2 cellular contexts compared by ENCODE assay signal in genomic region chr3:119160815-119161214, GRCh38.
TF ChIP-seq lines count a peak whose summit lies in the region.

No MANE protein-coding gene starts in this region.

TF ChIP-seq in A549, 52 proteins besides CTCF, POLR2A, EP300 and RAD21:
- TF ChIP-seq ZNF302 (CRISPR knock-in tag; IDR thresholded peaks at IDR 0.05), result no peak
- no peak for TF ChIP-seq KDM1A (IDR thresholded peaks at IDR 0.05; ENCODE audit: low read depth)
- TF ChIP-seq MYC (IDR thresholded peaks at IDR 0.05; ENCODE audit: borderline replicate concordance, low read length), result no peak
- TF ChIP-seq MAZ (IDR thresholded peaks at IDR 0.05; ENCODE audit: borderline replicate concordance, low read depth, low read length), result no peak
- no peak for TF ChIP-seq NPAS2 (CRISPR knock-in tag; IDR thresholded peaks at IDR 0.05; ENCODE audit: borderline replicate concordance)
- no peak for TF ChIP-seq ZSCAN20 (CRISPR knock-in tag; IDR thresholded peaks at IDR 0.05)
- TF ChIP-seq REST (IDR thresholded peaks at IDR 0.05), result no peak
- TF ChIP-seq JUN (IDR thresholded peaks at IDR 0.05), result no peak
- no peak for TF ChIP-seq KDM5A (IDR thresholded peaks at IDR 0.05)
- TF ChIP-seq CHD2 (IDR thresholded peaks at IDR 0.05; ENCODE audit: low read length, partially characterized antibody), result no peak
- TF ChIP-seq CHD4 (IDR thresholded peaks at IDR 0.05; ENCODE audit: borderline replicate concordance), result no peak
- no peak for TF ChIP-seq TP53 (CRISPR knock-in tag; IDR thresholded peaks at IDR 0.05)
TF ChIP-seq in A549: peak in this region for 0.

TF ChIP-seq in IMR-90, 13 proteins besides CTCF, POLR2A, EP300 and RAD21:
- no peak for TF ChIP-seq ELK1 (IDR thresholded peaks at IDR 0.05; ENCODE audit: borderline replicate concordance, low read depth, low read length)
- no peak for TF ChIP-seq FOS (IDR thresholded peaks at IDR 0.05; ENCODE audit: low read depth, low read length)
- no peak for TF ChIP-seq MXI1 (IDR thresholded peaks at IDR 0.05; ENCODE audit: borderline replicate concordance, low read depth, low read length)
- no peak for TF ChIP-seq RCOR1 (IDR thresholded peaks at IDR 0.05; ENCODE audit: insufficient replicate concordance, low read length)
- no peak for TF ChIP-seq CEBPB (IDR thresholded peaks at IDR 0.05; ENCODE audit: low read depth, low read length)
